In the genomic region with DNA sequence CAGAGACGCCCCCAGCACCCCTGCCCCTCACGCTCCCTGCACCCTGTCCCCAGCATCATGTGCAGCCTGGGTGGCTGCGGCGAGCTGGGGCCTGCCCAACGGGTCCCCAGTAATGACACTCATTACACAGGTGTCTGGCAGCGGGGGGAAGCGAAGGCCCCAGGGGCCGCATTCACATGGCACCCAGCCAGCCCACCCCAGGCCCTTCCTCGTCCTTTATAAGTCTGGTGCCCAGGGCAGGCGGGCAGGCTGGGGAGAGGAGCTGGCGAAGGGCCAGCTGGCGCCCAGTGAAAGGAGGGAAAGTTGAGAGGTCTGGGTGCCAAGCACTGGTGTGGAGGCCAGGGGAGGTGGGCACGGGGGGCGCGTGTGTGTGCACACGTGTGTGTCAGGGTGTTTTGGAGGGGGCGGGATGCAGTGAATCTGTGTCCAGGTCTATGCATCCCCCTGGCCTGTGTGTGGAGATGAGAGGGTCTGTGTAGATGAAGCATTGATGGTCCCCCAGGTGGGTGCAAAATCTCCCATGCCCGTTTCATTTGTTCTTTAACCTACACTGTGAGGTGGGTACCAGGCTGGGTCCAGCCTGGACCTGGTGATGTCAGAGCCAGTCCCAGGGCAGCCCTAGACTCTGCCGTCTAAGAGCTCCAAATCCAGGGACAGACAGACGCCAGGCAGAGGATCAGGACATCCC, we compare ENCODE assay signal across 1 cellular context.
TF ChIP-seq lines count a peak whose summit lies in the region.

No MANE protein-coding gene starts in this region.

TF ChIP-seq in HepG2, 621 proteins besides CTCF, POLR2A, EP300 and RAD21 (continued from another document and continues in another):
- TF ChIP-seq KLF15 (CRISPR knock-in tag; IDR thresholded peaks at IDR 0.05; ENCODE audit: borderline replicate concordance) (no peak), MAFK (conservative IDR thresholded peaks at IDR 0.05 in 1 of 2, IDR thresholded peaks at IDR 0.05 in 1 of 2; ENCODE audit: low read length in 2 of 2) (no peak), ZNF570 (CRISPR knock-in tag; IDR thresholded peaks at IDR 0.05; ENCODE audit: borderline replicate concordance) (no peak), ZNF343 (CRISPR knock-in tag; IDR thresholded peaks at IDR 0.05) (no peak), HMG20B (CRISPR knock-in tag; conservative IDR thresholded peaks at IDR 0.05) (no peak), AGO1 (IDR thresholded peaks at IDR 0.05; ENCODE audit: low read depth, low read length, poor library complexity, severe bottlenecking) (no peak), SIX4 (CRISPR knock-in tag; IDR thresholded peaks at IDR 0.05) (no peak), ZEB1 (IDR thresholded peaks at IDR 0.05; ENCODE audit: insufficient replicate concordance, low read depth) (no peak), SMC3 (IDR thresholded peaks at IDR 0.05; ENCODE audit: low read length) (no peak), TP53 (CRISPR knock-in tag; conservative IDR thresholded peaks at IDR 0.05) (no peak), ZNF251 (CRISPR knock-in tag; IDR thresholded peaks at IDR 0.05) (no peak), ZNF567 (CRISPR knock-in tag; IDR thresholded peaks at IDR 0.05; ENCODE audit: borderline replicate concordance) (0 out of 2 replicates have a peak, but pooled peaks have one; percentile 16), GABPB1 (CRISPR knock-in tag; IDR thresholded peaks at IDR 0.05) (no peak), RORA (CRISPR knock-in tag; IDR thresholded peaks at IDR 0.05) (no peak), FOSL1 (CRISPR knock-in tag; IDR thresholded peaks at IDR 0.05; ENCODE audit: borderline replicate concordance) (no peak), PAX8 (CRISPR knock-in tag; IDR thresholded peaks at IDR 0.05; ENCODE audit: borderline replicate concordance) (no peak), HES4 (CRISPR knock-in tag; IDR thresholded peaks at IDR 0.05; ENCODE audit: borderline replicate concordance) (no peak), ZFY (CRISPR knock-in tag; IDR thresholded peaks at IDR 0.05) (no peak), HNRNPH1 (optimal IDR thresholded peaks at IDR 0.05; ENCODE audit: low read depth, low read length) (no peak), NR2F1 (CRISPR knock-in tag; IDR thresholded peaks at IDR 0.05) (no peak), ZFP82 (CRISPR knock-in tag; IDR thresholded peaks at IDR 0.05; ENCODE audit: borderline replicate concordance) (no peak), RBFOX2 (IDR thresholded peaks at IDR 0.05; ENCODE audit: low read depth, low read length) (peak; percentile 35; the same call in 1 of the 2 replicates), RFX1 (IDR thresholded peaks at IDR 0.05) (no peak), POLR2AphosphoS2 (IDR thresholded peaks at IDR 0.05; ENCODE audit: low read depth, low read length) (no peak), ZFP41 (CRISPR knock-in tag; IDR thresholded peaks at IDR 0.05; ENCODE audit: borderline replicate concordance) (no peak), SMARCE1 (IDR thresholded peaks at IDR 0.05; ENCODE audit: borderline replicate concordance) (no peak), BORCS8-MEF2B (CRISPR knock-in tag; IDR thresholded peaks at IDR 0.05) (no peak), ZMYM4 (CRISPR knock-in tag; IDR thresholded peaks at IDR 0.05) (no peak), HOXA9 (CRISPR knock-in tag; IDR thresholded peaks at IDR 0.05; ENCODE audit: borderline replicate concordance) (no peak), ZSCAN31 (CRISPR knock-in tag; IDR thresholded peaks at IDR 0.05; ENCODE audit: low read depth) (no peak)
- TF ChIP-seq, protein P1, sequence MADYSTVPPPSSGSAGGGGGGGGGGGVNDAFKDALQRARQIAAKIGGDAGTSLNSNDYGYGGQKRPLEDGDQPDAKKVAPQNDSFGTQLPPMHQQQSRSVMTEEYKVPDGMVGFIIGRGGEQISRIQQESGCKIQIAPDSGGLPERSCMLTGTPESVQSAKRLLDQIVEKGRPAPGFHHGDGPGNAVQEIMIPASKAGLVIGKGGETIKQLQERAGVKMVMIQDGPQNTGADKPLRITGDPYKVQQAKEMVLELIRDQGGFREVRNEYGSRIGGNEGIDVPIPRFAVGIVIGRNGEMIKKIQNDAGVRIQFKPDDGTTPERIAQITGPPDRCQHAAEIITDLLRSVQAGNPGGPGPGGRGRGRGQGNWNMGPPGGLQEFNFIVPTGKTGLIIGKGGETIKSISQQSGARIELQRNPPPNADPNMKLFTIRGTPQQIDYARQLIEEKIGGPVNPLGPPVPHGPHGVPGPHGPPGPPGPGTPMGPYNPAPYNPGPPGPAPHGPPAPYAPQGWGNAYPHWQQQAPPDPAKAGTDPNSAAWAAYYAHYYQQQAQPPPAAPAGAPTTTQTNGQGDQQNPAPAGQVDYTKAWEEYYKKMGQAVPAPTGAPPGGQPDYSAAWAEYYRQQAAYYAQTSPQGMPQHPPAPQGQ (CRISPR knock-in tag; IDR thresholded peaks at IDR 0.05; ENCODE audit: borderline replicate concordance) = 0 out of 2 replicates have a peak, but pooled peaks have one; percentile 29
- TF ChIP-seq, protein P2, sequence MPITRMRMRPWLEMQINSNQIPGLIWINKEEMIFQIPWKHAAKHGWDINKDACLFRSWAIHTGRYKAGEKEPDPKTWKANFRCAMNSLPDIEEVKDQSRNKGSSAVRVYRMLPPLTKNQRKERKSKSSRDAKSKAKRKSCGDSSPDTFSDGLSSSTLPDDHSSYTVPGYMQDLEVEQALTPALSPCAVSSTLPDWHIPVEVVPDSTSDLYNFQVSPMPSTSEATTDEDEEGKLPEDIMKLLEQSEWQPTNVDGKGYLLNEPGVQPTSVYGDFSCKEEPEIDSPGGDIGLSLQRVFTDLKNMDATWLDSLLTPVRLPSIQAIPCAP (CRISPR knock-in tag; IDR thresholded peaks at IDR 0.05; ENCODE audit: low read depth) = no peak
- TF ChIP-seq, protein P3, sequence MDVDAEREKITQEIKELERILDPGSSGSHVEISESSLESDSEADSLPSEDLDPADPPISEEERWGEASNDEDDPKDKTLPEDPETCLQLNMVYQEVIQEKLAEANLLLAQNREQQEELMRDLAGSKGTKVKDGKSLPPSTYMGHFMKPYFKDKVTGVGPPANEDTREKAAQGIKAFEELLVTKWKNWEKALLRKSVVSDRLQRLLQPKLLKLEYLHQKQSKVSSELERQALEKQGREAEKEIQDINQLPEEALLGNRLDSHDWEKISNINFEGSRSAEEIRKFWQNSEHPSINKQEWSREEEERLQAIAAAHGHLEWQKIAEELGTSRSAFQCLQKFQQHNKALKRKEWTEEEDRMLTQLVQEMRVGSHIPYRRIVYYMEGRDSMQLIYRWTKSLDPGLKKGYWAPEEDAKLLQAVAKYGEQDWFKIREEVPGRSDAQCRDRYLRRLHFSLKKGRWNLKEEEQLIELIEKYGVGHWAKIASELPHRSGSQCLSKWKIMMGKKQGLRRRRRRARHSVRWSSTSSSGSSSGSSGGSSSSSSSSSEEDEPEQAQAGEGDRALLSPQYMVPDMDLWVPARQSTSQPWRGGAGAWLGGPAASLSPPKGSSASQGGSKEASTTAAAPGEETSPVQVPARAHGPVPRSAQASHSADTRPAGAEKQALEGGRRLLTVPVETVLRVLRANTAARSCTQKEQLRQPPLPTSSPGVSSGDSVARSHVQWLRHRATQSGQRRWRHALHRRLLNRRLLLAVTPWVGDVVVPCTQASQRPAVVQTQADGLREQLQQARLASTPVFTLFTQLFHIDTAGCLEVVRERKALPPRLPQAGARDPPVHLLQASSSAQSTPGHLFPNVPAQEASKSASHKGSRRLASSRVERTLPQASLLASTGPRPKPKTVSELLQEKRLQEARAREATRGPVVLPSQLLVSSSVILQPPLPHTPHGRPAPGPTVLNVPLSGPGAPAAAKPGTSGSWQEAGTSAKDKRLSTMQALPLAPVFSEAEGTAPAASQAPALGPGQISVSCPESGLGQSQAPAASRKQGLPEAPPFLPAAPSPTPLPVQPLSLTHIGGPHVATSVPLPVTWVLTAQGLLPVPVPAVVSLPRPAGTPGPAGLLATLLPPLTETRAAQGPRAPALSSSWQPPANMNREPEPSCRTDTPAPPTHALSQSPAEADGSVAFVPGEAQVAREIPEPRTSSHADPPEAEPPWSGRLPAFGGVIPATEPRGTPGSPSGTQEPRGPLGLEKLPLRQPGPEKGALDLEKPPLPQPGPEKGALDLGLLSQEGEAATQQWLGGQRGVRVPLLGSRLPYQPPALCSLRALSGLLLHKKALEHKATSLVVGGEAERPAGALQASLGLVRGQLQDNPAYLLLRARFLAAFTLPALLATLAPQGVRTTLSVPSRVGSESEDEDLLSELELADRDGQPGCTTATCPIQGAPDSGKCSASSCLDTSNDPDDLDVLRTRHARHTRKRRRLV (CRISPR knock-in tag; IDR thresholded peaks at IDR 0.05) = no peak
- TF ChIP-seq, protein P4, sequence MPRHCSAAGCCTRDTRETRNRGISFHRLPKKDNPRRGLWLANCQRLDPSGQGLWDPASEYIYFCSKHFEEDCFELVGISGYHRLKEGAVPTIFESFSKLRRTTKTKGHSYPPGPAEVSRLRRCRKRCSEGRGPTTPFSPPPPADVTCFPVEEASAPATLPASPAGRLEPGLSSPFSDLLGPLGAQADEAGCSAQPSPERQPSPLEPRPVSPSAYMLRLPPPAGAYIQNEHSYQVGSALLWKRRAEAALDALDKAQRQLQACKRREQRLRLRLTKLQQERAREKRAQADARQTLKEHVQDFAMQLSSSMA (CRISPR knock-in tag; IDR thresholded peaks at IDR 0.05) = no peak
- TF ChIP-seq, protein P5, sequence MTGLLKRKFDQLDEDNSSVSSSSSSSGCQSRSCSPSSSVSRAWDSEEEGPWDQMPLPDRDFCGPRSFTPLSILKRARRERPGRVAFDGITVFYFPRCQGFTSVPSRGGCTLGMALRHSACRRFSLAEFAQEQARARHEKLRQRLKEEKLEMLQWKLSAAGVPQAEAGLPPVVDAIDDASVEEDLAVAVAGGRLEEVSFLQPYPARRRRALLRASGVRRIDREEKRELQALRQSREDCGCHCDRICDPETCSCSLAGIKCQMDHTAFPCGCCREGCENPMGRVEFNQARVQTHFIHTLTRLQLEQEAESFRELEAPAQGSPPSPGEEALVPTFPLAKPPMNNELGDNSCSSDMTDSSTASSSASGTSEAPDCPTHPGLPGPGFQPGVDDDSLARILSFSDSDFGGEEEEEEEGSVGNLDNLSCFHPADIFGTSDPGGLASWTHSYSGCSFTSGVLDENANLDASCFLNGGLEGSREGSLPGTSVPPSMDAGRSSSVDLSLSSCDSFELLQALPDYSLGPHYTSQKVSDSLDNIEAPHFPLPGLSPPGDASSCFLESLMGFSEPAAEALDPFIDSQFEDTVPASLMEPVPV (CRISPR knock-in tag; IDR thresholded peaks at IDR 0.05) = no peak
- TF ChIP-seq, protein P6, sequence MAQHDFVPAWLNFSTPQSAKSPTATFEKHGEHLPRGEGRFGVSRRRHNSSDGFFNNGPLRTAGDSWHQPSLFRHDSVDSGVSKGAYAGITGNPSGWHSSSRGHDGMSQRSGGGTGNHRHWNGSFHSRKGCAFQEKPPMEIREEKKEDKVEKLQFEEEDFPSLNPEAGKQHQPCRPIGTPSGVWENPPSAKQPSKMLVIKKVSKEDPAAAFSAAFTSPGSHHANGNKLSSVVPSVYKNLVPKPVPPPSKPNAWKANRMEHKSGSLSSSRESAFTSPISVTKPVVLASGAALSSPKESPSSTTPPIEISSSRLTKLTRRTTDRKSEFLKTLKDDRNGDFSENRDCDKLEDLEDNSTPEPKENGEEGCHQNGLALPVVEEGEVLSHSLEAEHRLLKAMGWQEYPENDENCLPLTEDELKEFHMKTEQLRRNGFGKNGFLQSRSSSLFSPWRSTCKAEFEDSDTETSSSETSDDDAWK (CRISPR knock-in tag; IDR thresholded peaks at IDR 0.05) = no peak
- TF ChIP-seq, protein P7, sequence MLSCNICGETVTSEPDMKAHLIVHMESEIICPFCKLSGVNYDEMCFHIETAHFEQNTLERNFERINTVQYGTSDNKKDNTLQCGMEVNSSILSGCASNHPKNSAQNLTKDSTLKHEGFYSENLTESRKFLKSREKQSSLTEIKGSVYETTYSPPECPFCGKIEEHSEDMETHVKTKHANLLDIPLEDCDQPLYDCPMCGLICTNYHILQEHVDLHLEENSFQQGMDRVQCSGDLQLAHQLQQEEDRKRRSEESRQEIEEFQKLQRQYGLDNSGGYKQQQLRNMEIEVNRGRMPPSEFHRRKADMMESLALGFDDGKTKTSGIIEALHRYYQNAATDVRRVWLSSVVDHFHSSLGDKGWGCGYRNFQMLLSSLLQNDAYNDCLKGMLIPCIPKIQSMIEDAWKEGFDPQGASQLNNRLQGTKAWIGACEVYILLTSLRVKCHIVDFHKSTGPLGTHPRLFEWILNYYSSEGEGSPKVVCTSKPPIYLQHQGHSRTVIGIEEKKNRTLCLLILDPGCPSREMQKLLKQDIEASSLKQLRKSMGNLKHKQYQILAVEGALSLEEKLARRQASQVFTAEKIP (CRISPR knock-in tag; IDR thresholded peaks at IDR 0.05; ENCODE audit: borderline replicate concordance) = no peak
- TF ChIP-seq, protein P8, sequence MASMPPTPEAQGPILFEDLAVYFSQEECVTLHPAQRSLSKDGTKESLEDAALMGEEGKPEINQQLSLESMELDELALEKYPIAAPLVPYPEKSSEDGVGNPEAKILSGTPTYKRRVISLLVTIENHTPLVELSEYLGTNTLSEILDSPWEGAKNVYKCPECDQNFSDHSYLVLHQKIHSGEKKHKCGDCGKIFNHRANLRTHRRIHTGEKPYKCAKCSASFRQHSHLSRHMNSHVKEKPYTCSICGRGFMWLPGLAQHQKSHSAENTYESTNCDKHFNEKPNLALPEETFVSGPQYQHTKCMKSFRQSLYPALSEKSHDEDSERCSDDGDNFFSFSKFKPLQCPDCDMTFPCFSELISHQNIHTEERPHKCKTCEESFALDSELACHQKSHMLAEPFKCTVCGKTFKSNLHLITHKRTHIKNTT (CRISPR knock-in tag; IDR thresholded peaks at IDR 0.05) = no peak
- TF ChIP-seq, protein P9, sequence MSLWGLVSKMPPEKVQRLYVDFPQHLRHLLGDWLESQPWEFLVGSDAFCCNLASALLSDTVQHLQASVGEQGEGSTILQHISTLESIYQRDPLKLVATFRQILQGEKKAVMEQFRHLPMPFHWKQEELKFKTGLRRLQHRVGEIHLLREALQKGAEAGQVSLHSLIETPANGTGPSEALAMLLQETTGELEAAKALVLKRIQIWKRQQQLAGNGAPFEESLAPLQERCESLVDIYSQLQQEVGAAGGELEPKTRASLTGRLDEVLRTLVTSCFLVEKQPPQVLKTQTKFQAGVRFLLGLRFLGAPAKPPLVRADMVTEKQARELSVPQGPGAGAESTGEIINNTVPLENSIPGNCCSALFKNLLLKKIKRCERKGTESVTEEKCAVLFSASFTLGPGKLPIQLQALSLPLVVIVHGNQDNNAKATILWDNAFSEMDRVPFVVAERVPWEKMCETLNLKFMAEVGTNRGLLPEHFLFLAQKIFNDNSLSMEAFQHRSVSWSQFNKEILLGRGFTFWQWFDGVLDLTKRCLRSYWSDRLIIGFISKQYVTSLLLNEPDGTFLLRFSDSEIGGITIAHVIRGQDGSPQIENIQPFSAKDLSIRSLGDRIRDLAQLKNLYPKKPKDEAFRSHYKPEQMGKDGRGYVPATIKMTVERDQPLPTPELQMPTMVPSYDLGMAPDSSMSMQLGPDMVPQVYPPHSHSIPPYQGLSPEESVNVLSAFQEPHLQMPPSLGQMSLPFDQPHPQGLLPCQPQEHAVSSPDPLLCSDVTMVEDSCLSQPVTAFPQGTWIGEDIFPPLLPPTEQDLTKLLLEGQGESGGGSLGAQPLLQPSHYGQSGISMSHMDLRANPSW (CRISPR knock-in tag; IDR thresholded peaks at IDR 0.05; ENCODE audit: borderline replicate concordance) = no peak
